13 cellular contexts compared by ENCODE assay signal in the genomic region with DNA sequence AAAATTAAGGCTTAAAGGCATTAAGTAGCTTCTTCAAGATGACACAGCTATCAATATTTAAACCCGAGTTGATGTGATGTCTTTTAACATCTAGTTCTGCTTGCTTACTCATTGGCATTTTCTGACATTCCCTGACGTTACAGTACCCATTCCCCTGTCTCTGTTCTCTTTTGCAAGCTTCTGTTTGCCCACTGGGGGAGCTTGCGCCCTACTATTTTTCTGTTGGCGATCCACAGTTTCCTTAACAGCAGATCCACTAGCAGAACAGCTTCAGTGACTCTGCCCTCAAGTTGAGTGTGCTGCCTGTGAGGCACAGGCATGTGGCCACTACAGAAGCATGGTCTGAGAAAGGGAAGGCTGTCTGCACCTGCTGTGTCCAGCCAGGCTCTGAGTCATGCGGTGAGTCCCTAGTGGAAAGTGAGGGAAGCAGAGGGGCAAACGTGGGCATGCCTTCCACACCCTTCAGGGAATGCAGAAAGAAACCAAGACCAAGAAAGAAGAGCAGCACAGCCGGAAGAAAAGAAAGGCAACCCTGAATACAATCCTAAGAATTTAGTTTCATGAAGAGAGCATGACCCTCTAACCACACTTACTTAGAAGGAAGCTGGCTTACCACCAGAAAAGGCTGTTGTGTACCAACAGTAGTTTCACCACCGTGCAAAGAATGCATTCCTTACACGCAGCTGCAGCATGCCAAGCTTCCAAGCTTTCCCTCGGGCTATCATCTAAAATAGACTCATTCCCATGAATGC.
DNase-seq lines count a peak whose midpoint lies in the region; ATAC-seq and TF ChIP-seq lines count a peak whose summit lies in the region.
"Had no signal": no experiment of that assay in that cellular context is flagged by ENCODE, and none has a peak within 500 bp of the region (broad histone marks: within the 10 kb centered on the region; RNA-seq: fewer than 3 reads in every experiment).

No MANE protein-coding gene starts in this region.

- H3K4me3 ChIP-seq in IMR-90 (ENCODE audit: insufficient read depth, low read depth, low read length) (no peak overlapping the region), astrocyte of the spinal cord (ENCODE audit: low read depth, low read length) (no peak overlapping the region), Karpas-422 (ENCODE audit: low read length) (no peak overlapping the region)

- H4K20me1 ChIP-seq in IMR-90 (ENCODE audit: insufficient read depth, low read length) = no peaks in the 10 kb centered on the region
- H4K20me1 ChIP-seq in Karpas-422 (ENCODE audit: insufficient read depth, low read depth, low read length) = no peaks in the 10 kb centered on the region

- H3K36me3 ChIP-seq in IMR-90 (ENCODE audit: control insufficient read depth, insufficient read depth, low read length) = no peaks in the 10 kb centered on the region
- H3K36me3 ChIP-seq in Karpas-422 (ENCODE audit: insufficient read depth, low read length) = no peaks in the 10 kb centered on the region

- H3K56ac ChIP-seq in IMR-90 (ENCODE audit: extremely low read depth, insufficient read depth, low read length) = no peak overlapping the region

- dilution Hi-C loops in IMR-90 (cut with HindIII; ENCODE audit: low sequenced_read_pairs, unreplicated experiment) = no loop called here

- no peak overlapping the region for H3K14ac ChIP-seq in IMR-90 (replicated peaks; ENCODE audit: low read depth, low read length)

- H2AK5ac ChIP-seq in IMR-90 (ENCODE audit: low read depth, low read length) = no peak overlapping the region

- H3K9me3 ChIP-seq in IMR-90 (ENCODE audit: control insufficient read depth, insufficient read depth, low read length) = no peaks in the 10 kb centered on the region
- no peaks in the 10 kb centered on the region for H3K9me3 ChIP-seq in Karpas-422 (ENCODE audit: low read length)
- H3K9me3 ChIP-seq: Caco-2 had no signal

- peaks cover 19% of the 10 kb centered on the region for H3K4me1 Mint-ChIP-seq in nephron progenitor cell
- H3K4me1 Mint-ChIP-seq: activated naive CD4-positive, alpha-beta T cell treated with anti-CD3 and anti-CD28 coated beads, Interleukin-2, amount 10 ng/mL, durations not matched to agents 7 days and 5 days; memory B cell had no signal

- no peak overlapping the region for H3K18ac ChIP-seq in IMR-90 (ENCODE audit: low read depth, low read length)

- no peak overlapping the region for H2BK15ac ChIP-seq in IMR-90 (ENCODE audit: low read depth, low read length)

- H3K9ac ChIP-seq in IMR-90 (ENCODE audit: low read depth, low read length) (no peak overlapping the region), Karpas-422 (ENCODE audit: low read length) (no peak overlapping the region)

- H3K36me3 Mint-ChIP-seq in nephron progenitor cell (ENCODE audit: low read depth) = no peaks in the 10 kb centered on the region
- H3K36me3 Mint-ChIP-seq: activated naive CD4-positive, alpha-beta T cell treated with anti-CD3 and anti-CD28 coated beads, Interleukin-2, amount 10 ng/mL, durations not matched to agents 7 days and 5 days; memory B cell had no signal

- H4K5ac ChIP-seq in IMR-90 (ENCODE audit: low read depth, low read length) = no peak overlapping the region

- POLR2A ChIA-PET in IMR-90 (lab: Charles Lee; ENCODE audit: unreplicated experiment) = no interaction called here

- H3K27ac ChIP-seq in IMR-90 (ENCODE audit: insufficient read depth, low read length) = no peak overlapping the region
- no peak overlapping the region for H3K27ac ChIP-seq in Karpas-422 (ENCODE audit: low read length)

- no peak for TF ChIP-seq POLR2A in IMR-90 (IDR thresholded peaks at IDR 0.05; ENCODE audit: low read depth, low read length)

- no CpG with 5 or more reads among the region's 10 CpGs for WGBS in IMR-90 (ENCODE audit: extremely low coverage in 2 of 2, insufficient read length in 1 of 2), 2 experiments

- H3K4me1 ChIP-seq in IMR-90 (ENCODE audit: control insufficient read depth, insufficient read depth, low read length) = no peaks in the 10 kb centered on the region
- H3K4me1 ChIP-seq in Karpas-422 (ENCODE audit: low read length) = no peaks in the 10 kb centered on the region
- H3K4me1 ChIP-seq: Caco-2 had no signal

- no peak overlapping the region for H2BK5ac ChIP-seq in IMR-90 (ENCODE audit: low read depth, low read length, poor library complexity, severe bottlenecking)

- H3K27me3 Mint-ChIP-seq in nephron progenitor cell (ENCODE audit: low read depth, poor library complexity) = peaks cover 1% of the 10 kb centered on the region
- H3K27me3 Mint-ChIP-seq: activated naive CD4-positive, alpha-beta T cell treated with anti-CD3 and anti-CD28 coated beads, Interleukin-2, amount 10 ng/mL, durations not matched to agents 7 days and 5 days; memory B cell had no signal

- no peaks in the 10 kb centered on the region for H3K9me1 ChIP-seq in IMR-90 (ENCODE audit: insufficient read depth, low read length)

- H3K9me3 Mint-ChIP-seq in nephron progenitor cell = peaks cover 4% of the 10 kb centered on the region
- H3K9me3 Mint-ChIP-seq: activated naive CD4-positive, alpha-beta T cell treated with anti-CD3 and anti-CD28 coated beads, Interleukin-2, amount 10 ng/mL, durations not matched to agents 7 days and 5 days; memory B cell had no signal

- no peak for TF ChIP-seq RAD21 in IMR-90 (IDR thresholded peaks at IDR 0.05; ENCODE audit: low read length)

- H3K27me3 ChIP-seq in IMR-90 (ENCODE audit: control insufficient read depth, insufficient read depth, low read length) (no peaks in the 10 kb centered on the region), Karpas-422 (ENCODE audit: low read length) (no peaks in the 10 kb centered on the region)

- DNase-seq in DMS53 treated with DMSO at 0.1 percent for 48 hours (lab: John Stamatoyannopoulos, UW; ENCODE audit: unreplicated experiment) (peak; percentile 3), IMR-90 (peak; percentile 2), astrocyte of the spinal cord (ENCODE audit: low read depth, low spot score) (peak; percentile 68), nephron progenitor cell (no peak), NCI-H1694 treated with DMSO at 0.1 percent for 48 hours (lab: John Stamatoyannopoulos, UW) (no peak), Karpas-422 (no peak)
- DNase-seq in stimulated activated CD4-positive, alpha-beta T cell treated with anti-CD3 and anti-CD28 coated beads, Interleukin-4, amount 100 ng/mL, for 1 hour = no peak
- DNase-seq: activated naive CD4-positive, alpha-beta T cell treated with anti-CD3 and anti-CD28 coated beads, Interleukin-2, amount 10 ng/mL, durations not matched to agents 7 days and 5 days; Caco-2; stimulated activated CD4-positive, alpha-beta T cell treated with anti-CD3 and anti-CD28 coated beads, Interleukin-15, amount 100 ng/mL, for 24 hours had no signal

- H3K4me2 ChIP-seq in IMR-90 (ENCODE audit: low read depth, low read length) (no peak overlapping the region), Karpas-422 (ENCODE audit: low read depth, low read length, poor library complexity, severe bottlenecking) (no peak overlapping the region)

- no peak overlapping the region for H2AK9ac ChIP-seq in IMR-90 (replicated peaks; ENCODE audit: low read depth, low read length, poor library complexity)

- H3K9me2 ChIP-seq in Karpas-422 (replicated peaks; ENCODE audit: insufficient read depth, low read length) = no peaks in the 10 kb centered on the region

- no peak overlapping the region for H2AFZ ChIP-seq in IMR-90 (replicated peaks; ENCODE audit: low read length, poor library complexity)
- no peak overlapping the region for H2AFZ ChIP-seq in Karpas-422 (ENCODE audit: low read length)

- CTCF ChIA-PET in IMR-90 (lab: Yijun Ruan, JAX) = no interaction called here

- no peak overlapping the region for H4K91ac ChIP-seq in IMR-90 (ENCODE audit: insufficient read depth, low read depth, low read length)

- no peak overlapping the region for H2BK20ac ChIP-seq in IMR-90 (ENCODE audit: low read depth, low read length)

- BruUV-seq in IMR-90 (replicated peaks; lab: Mats Ljungman, UMichigan) = no TSS peak

- no peak overlapping the region for H2BK120ac ChIP-seq in IMR-90 (ENCODE audit: low read depth, low read length)

- no peak overlapping the region for H3K23ac ChIP-seq in IMR-90 (ENCODE audit: low read depth, low read length)

- ATAC-seq in IMR-90 (ENCODE audit: low read depth) (no peak), GM21528 (IDR thresholded peaks at IDR 0.05; ENCODE audit: low FRiP score, unreplicated experiment) (no peak)
- ATAC-seq: activated CD4-positive, CD25-positive, alpha-beta regulatory T cell treated with anti-CD3 and anti-CD28 coated beads, Interleukin-2, amount 50 U/mL, for 24 hours had no signal

- no peaks in the 10 kb centered on the region for H3K79me1 ChIP-seq in IMR-90 (ENCODE audit: low read depth in 1 of 2, low read length in 2 of 2)

- H4K8ac ChIP-seq in IMR-90 (ENCODE audit: low read depth in 2 of 2, low read length in 2 of 2) = no peak overlapping the region

- no peak overlapping the region for H3K4me3 Mint-ChIP-seq in nephron progenitor cell
- H3K4me3 Mint-ChIP-seq: activated naive CD4-positive, alpha-beta T cell treated with anti-CD3 and anti-CD28 coated beads, Interleukin-2, amount 10 ng/mL, durations not matched to agents 7 days and 5 days; memory B cell had no signal

- in situ Hi-C loops in IMR-90 (cut with MboI; ENCODE audit: low sequenced_read_pairs) (no loop called here), astrocyte of the spinal cord (cut with HindIII; ENCODE audit: low sequenced_read_pairs) (no loop called here)

- no peak overlapping the region for H3K4ac ChIP-seq in IMR-90 (ENCODE audit: low read depth, low read length)

- no peak for TF ChIP-seq CTCF in IMR-90 (conservative IDR thresholded peaks at IDR 0.05; ENCODE audit: low read depth, low read length)
- no peak for TF ChIP-seq CTCF in astrocyte of the spinal cord (IDR thresholded peaks at IDR 0.05; ENCODE audit: low read depth, low read length)
- TF ChIP-seq CTCF in nephron progenitor cell (IDR thresholded peaks at IDR 0.05) = no peak

- intact Hi-C loops in IMR-90 (cut with micrococcal nuclease) = no loop called here

- H3K27ac Mint-ChIP-seq in nephron progenitor cell = peak overlapping the region; percentile 77
- H3K27ac Mint-ChIP-seq: activated naive CD4-positive, alpha-beta T cell treated with anti-CD3 and anti-CD28 coated beads, Interleukin-2, amount 10 ng/mL, durations not matched to agents 7 days and 5 days; memory B cell had no signal

- H3K79me2 ChIP-seq in Karpas-422 (ENCODE audit: low read length) = no peaks in the 10 kb centered on the region

TF ChIP-seq in IMR-90, 13 proteins besides CTCF, POLR2A, EP300 and RAD21 (continues in another document):
- TF ChIP-seq FOS (IDR thresholded peaks at IDR 0.05; ENCODE audit: low read depth, low read length) = no peak
- no peak for TF ChIP-seq NFE2L2 (IDR thresholded peaks at IDR 0.05; ENCODE audit: low read depth, low read length)
- no peak for TF ChIP-seq SMC3 (IDR thresholded peaks at IDR 0.05; ENCODE audit: low read depth, low read length)
- TF ChIP-seq RFX5 (IDR thresholded peaks at IDR 0.05; ENCODE audit: low read depth, low read length) = no peak
- no peak for TF ChIP-seq CEBPB (IDR thresholded peaks at IDR 0.05; ENCODE audit: low read depth, low read length)
- no peak for TF ChIP-seq CHD1 (IDR thresholded peaks at IDR 0.05; ENCODE audit: low read depth, low read length)
- TF ChIP-seq MAFK (IDR thresholded peaks at IDR 0.05; ENCODE audit: low read depth, low read length) = no peak

Comparison
In these comparisons a context has a peak if more than half of its experiments do, and no peak if none do; other contexts are left out.
1. DNase-seq: peak in DMS53 treated with DMSO at 0.1 percent for 48 hours (single experiment), IMR-90 (single experiment) and astrocyte of the spinal cord (single experiment); none in nephron progenitor cell (single experiment), stimulated activated CD4-positive, alpha-beta T cell treated with anti-CD3 and anti-CD28 coated beads, Interleukin-4, amount 100 ng/mL, for 1 hour (single experiment), NCI-H1694 treated with DMSO at 0.1 percent for 48 hours (single experiment) and Karpas-422 (single experiment).